In the genomic region with DNA sequence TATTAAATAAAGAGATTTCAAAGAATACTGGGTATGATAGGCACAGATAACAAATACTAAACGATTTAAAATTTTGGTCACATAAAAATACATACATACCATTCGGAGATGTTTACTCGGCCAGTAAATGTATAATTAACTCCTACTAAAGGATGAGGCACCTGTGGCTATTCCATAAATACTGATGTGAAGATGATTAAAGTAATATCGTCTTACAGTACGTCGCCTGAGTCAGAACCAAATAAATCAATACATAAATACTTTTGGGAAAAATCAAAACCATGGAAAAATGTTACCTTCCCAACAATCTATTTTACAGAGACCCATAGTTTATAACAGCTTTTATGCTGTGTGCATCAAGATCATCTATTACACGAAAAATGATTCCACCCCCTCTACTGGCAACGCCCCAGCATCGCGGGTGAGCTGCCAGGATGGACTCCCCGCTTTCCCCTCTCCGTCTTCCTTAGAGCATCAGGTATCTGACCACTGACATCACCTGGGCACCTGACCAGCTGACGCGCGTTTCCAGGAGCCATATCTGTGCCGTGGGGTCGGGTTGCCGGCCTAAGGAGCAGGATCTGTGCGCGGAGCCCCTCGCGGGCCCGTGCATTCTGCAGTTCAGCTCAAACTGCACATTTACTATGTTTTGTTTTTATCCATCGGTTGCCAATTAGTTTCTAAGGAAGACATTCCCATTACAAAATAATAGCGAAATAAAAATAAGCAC, we compare ENCODE assay signal across 8 cellular contexts. TPM values are rescaled to one million over a fixed set of nuclear protein-coding genes. Genes with fewer than 3 reads are reported as not detected.
DNase-seq lines count a peak whose midpoint lies in the region; ATAC-seq and TF ChIP-seq lines count a peak whose summit lies in the region.

No MANE protein-coding gene starts in this region.

- H3K36me3 ChIP-seq in DOHH2 (ENCODE audit: control insufficient read depth, low read length): no peaks in the 10 kb centered on the region
- no peaks in the 10 kb centered on the region for H3K36me3 ChIP-seq in neural cell (ENCODE audit: insufficient read depth, low read length)

- H3K9me2 ChIP-seq in DOHH2 (replicated peaks; ENCODE audit: control insufficient read depth, low read length): no peaks in the 10 kb centered on the region
- no peaks in the 10 kb centered on the region for H3K9me2 ChIP-seq in neural cell (ENCODE audit: insufficient read depth, low read length)

- H3K9ac ChIP-seq in neural cell (ENCODE audit: low read length): peak overlapping the region; percentile 86

- H3K9me3 ChIP-seq in DOHH2 (ENCODE audit: control insufficient read depth, insufficient read depth, low read length) (no peaks in the 10 kb centered on the region), neural cell (ENCODE audit: low read length) (no peaks in the 10 kb centered on the region)

- peak overlapping the region; percentile 74 for H3K27ac Mint-ChIP-seq in activated T-helper 2 cell treated with anti-CD3 and anti-CD28 coated beads, Interferon-gamma antibody, Interleukin-2, Interleukin-4, amounts not matched to agents 10 μg/mL and 5 μg/mL and 100 μg/mL, durations not matched to agents 14 hours and 24 hours and 36 hours

- H3F3A ChIP-seq in DOHH2 (ENCODE audit: control insufficient read depth, insufficient read depth) (peaks cover 27% of the 10 kb centered on the region), neural cell (ENCODE audit: insufficient read depth, low read length, poor library complexity, severe bottlenecking) (no peaks in the 10 kb centered on the region)

- peak overlapping the region; percentile 84 for H3K4me3 Mint-ChIP-seq in activated T-helper 2 cell treated with anti-CD3 and anti-CD28 coated beads, Interferon-gamma antibody, Interleukin-2, Interleukin-4, amounts not matched to agents 10 μg/mL and 5 μg/mL and 100 μg/mL, durations not matched to agents 14 hours and 24 hours and 36 hours (ENCODE audit: low read depth)

- no peaks in the 10 kb centered on the region for H3K27me3 ChIP-seq in DOHH2 (ENCODE audit: control insufficient read depth, low read length)
- no peaks in the 10 kb centered on the region for H3K27me3 ChIP-seq in neural cell (ENCODE audit: insufficient read depth, low read depth, low read length)

- H3K36me3 Mint-ChIP-seq in activated T-helper 2 cell treated with anti-CD3 and anti-CD28 coated beads, Interferon-gamma antibody, Interleukin-2, Interleukin-4, amounts not matched to agents 10 μg/mL and 5 μg/mL and 100 μg/mL, durations not matched to agents 14 hours and 24 hours and 36 hours (ENCODE audit: low read depth): no peaks in the 10 kb centered on the region

- H3K4me1 Mint-ChIP-seq in activated T-helper 2 cell treated with anti-CD3 and anti-CD28 coated beads, Interferon-gamma antibody, Interleukin-2, Interleukin-4, amounts not matched to agents 10 μg/mL and 5 μg/mL and 100 μg/mL, durations not matched to agents 14 hours and 24 hours and 36 hours (ENCODE audit: low read depth): peaks cover 11% of the 10 kb centered on the region

- H3K27ac ChIP-seq in DOHH2 (ENCODE audit: low read depth, low read length): peak overlapping the region; percentile 38; the same call in 1 of the 2 replicates
- peak overlapping the region; percentile 86 for H3K27ac ChIP-seq in neural cell (ENCODE audit: low read length)
- peak overlapping the region; percentile 50 for H3K27ac ChIP-seq in substantia nigra (ENCODE audit: low read depth, low read length, poor library complexity, severe bottlenecking)

- intact Hi-C loops in activated T-helper 2 cell treated with anti-CD3 and anti-CD28 coated beads, Interferon-gamma antibody, Interleukin-2, Interleukin-4, amounts not matched to agents 10 μg/mL and 5 μg/mL and 100 μg/mL, durations not matched to agents 14 hours and 24 hours and 36 hours (cut with micrococcal nuclease): loop anchor here (1.0 kb wide), 3 partner anchors 236 to 297 kb away; partner anchors contain the start of gene FAM117B

- peak; percentile 66 for ATAC-seq in GM21825 (IDR thresholded peaks at IDR 0.05; ENCODE audit: unreplicated experiment)

- H3K4me1 ChIP-seq in DOHH2 (ENCODE audit: control insufficient read depth, low read length): peaks cover 8% of the 10 kb centered on the region

- H3K9me3 Mint-ChIP-seq in activated T-helper 2 cell treated with anti-CD3 and anti-CD28 coated beads, Interferon-gamma antibody, Interleukin-2, Interleukin-4, amounts not matched to agents 10 μg/mL and 5 μg/mL and 100 μg/mL, durations not matched to agents 14 hours and 24 hours and 36 hours: no peaks in the 10 kb centered on the region

- DNase-seq in LHCN-M2 (ENCODE audit: low read depth): peak; percentile 64
- DNase-seq in RPMI8226: peak; percentile 80
- DNase-seq in activated T-helper 2 cell treated with anti-CD3 and anti-CD28 coated beads, Interferon-gamma antibody, Interleukin-2, Interleukin-4, amounts not matched to agents 10 μg/mL and 5 μg/mL and 100 μg/mL, durations not matched to agents 14 hours and 24 hours and 36 hours (ENCODE audit: low spot score): peak; percentile 58
- DNase-seq in fibroblast of pulmonary artery (ENCODE audit: low read depth): peak; percentile 53
- DNase-seq in substantia nigra (lab: John Stamatoyannopoulos, UW): peak in 39 of 49 donors; percentile 1 to 87 (median 25)

- H3K4me2 ChIP-seq in DOHH2 (ENCODE audit: low read length) (peak overlapping the region; percentile 88), neural cell (ENCODE audit: low read length) (peak overlapping the region; percentile 79)

- TF ChIP-seq RAD21 in neural cell (conservative IDR thresholded peaks at IDR 0.05): peak; percentile 68

- TF ChIP-seq CTCF in DOHH2 (IDR thresholded peaks at IDR 0.05; ENCODE audit: low read depth, low read length, poor library complexity, severe bottlenecking): peak; percentile 81
- TF ChIP-seq CTCF in fibroblast of pulmonary artery (IDR thresholded peaks at IDR 0.05; ENCODE audit: low read length, missing control alignments): peak; percentile 57
- TF ChIP-seq CTCF in neural cell (IDR thresholded peaks at IDR 0.05; ENCODE audit: poor library complexity, severe bottlenecking): peak; percentile 79

- H2AFZ ChIP-seq in neural cell (ENCODE audit: low read depth, low read length): peak overlapping the region; percentile 53

- H3K79me2 ChIP-seq in DOHH2 (ENCODE audit: control insufficient read depth, low read length): no peaks in the 10 kb centered on the region
- H3K79me2 ChIP-seq in neural cell (replicated peaks; ENCODE audit: insufficient read depth, low read length): peaks cover 8% of the 10 kb centered on the region

- H3K27me3 Mint-ChIP-seq in activated T-helper 2 cell treated with anti-CD3 and anti-CD28 coated beads, Interferon-gamma antibody, Interleukin-2, Interleukin-4, amounts not matched to agents 10 μg/mL and 5 μg/mL and 100 μg/mL, durations not matched to agents 14 hours and 24 hours and 36 hours (ENCODE audit: low read depth): no peaks in the 10 kb centered on the region

- H4K20me1 ChIP-seq in DOHH2 (ENCODE audit: control insufficient read depth, insufficient read depth, low read depth, low read length): no peaks in the 10 kb centered on the region
- no peaks in the 10 kb centered on the region for H4K20me1 ChIP-seq in neural cell (ENCODE audit: insufficient read depth)

- H3K4me3 ChIP-seq in DOHH2 (ENCODE audit: low read length) (peak overlapping the region; percentile 89), fibroblast of pulmonary artery (replicated peaks; ENCODE audit: low read depth, low read length) (peak overlapping the region; percentile 78), neural cell (ENCODE audit: low read length) (peak overlapping the region; percentile 92)

- no peak for TF ChIP-seq EP300 in neural cell (conservative IDR thresholded peaks at IDR 0.05; ENCODE audit: poor library complexity, severe bottlenecking)

TF ChIP-seq in neural cell, 6 proteins besides CTCF, POLR2A, EP300 and RAD21 (continues in another document):
- TF ChIP-seq MXI1 (conservative IDR thresholded peaks at IDR 0.05; ENCODE audit: poor library complexity, severe bottlenecking): no peak

RNA-seq across cellular contexts. Expression of gene ICA1L, which starts 1.0 kb away (rescaled TPM):
- 2.9 and 6.0 TPM in 2 replicates for total RNA-seq in LHCN-M2 (2014; rRNA removed)
- polyA plus RNA-seq in LHCN-M2 (2012): 0.92 TPM
- 6.2 and 8.0 TPM in 2 replicates for total RNA-seq in activated T-helper 2 cell treated with anti-CD3 and anti-CD28 coated beads, Interferon-gamma antibody, Interleukin-2, Interleukin-4, amounts not matched to agents 10 μg/mL and 5 μg/mL and 100 μg/mL, durations not matched to agents 14 hours and 24 hours and 36 hours
- 61.2 and 61.4 TPM in 2 replicates for polyA plus RNA-seq in neural cell
- 73.0 and 81.3 TPM in 2 replicates for polyA minus RNA-seq in neural cell

RNA-seq across cellular contexts. Expression of gene WDR12, which starts 40.9 kb away (rescaled TPM):
- total RNA-seq in LHCN-M2 (2014; rRNA removed): 33.5 and 41.0 TPM in 2 replicates
- polyA plus RNA-seq in LHCN-M2 (2012): 25.7 TPM
- total RNA-seq in activated T-helper 2 cell treated with anti-CD3 and anti-CD28 coated beads, Interferon-gamma antibody, Interleukin-2, Interleukin-4, amounts not matched to agents 10 μg/mL and 5 μg/mL and 100 μg/mL, durations not matched to agents 14 hours and 24 hours and 36 hours: 128 and 139 TPM in 2 replicates
- 26.8 and 32.9 TPM in 2 replicates for polyA plus RNA-seq in neural cell
- polyA minus RNA-seq in neural cell: 22.0 and 35.3 TPM in 2 replicates

RNA-seq across cellular contexts. Expression of gene CARF, which starts 41.5 kb away (rescaled TPM):
- 8.0 and 11.6 TPM in 2 replicates for total RNA-seq in LHCN-M2 (2014; rRNA removed)
- 1.8 TPM for polyA plus RNA-seq in LHCN-M2 (2012)
- total RNA-seq in activated T-helper 2 cell treated with anti-CD3 and anti-CD28 coated beads, Interferon-gamma antibody, Interleukin-2, Interleukin-4, amounts not matched to agents 10 μg/mL and 5 μg/mL and 100 μg/mL, durations not matched to agents 14 hours and 24 hours and 36 hours: 4.6 and 5.0 TPM in 2 replicates
- polyA plus RNA-seq in neural cell: 20.1 and 32.2 TPM in 2 replicates
- polyA minus RNA-seq in neural cell: 34.3 and 45.6 TPM in 2 replicates

Comparison
In these comparisons a context has a peak if more than half of its experiments do, and no peak if none do; other contexts are left out.
1. Peak in every context shown above with its lines: DNase-seq, ATAC-seq, H3K4me3 ChIP-seq and H3K27ac ChIP-seq.
2. DNase-seq: peak in every context shown above with its lines; median percentile 80 in RPMI8226; 64 in LHCN-M2; 58 in activated T-helper 2 cell treated with anti-CD3 and anti-CD28 coated beads, Interferon-gamma antibody, Interleukin-2, Interleukin-4, amounts not matched to agents 10 μg/mL and 5 μg/mL and 100 μg/mL, durations not matched to agents 14 hours and 24 hours and 36 hours; 53 in fibroblast of pulmonary artery; 25 in substantia nigra.